In genomic region chr3:48432411-48433371, GRCh38 we compare ENCODE assay signal across 10 cellular contexts. TPM values are rescaled to one million over a fixed set of nuclear protein-coding genes. Genes with fewer than 3 reads are reported as not detected.
DNase-seq lines count a peak whose midpoint lies in the region; ATAC-seq, FAIRE-seq and TF ChIP-seq lines count a peak whose summit lies in the region.
"Had no signal": no experiment of that assay in that cellular context is flagged by ENCODE, and none has a peak within 500 bp of the region (broad histone marks: within the 10 kb centered on the region; RNA-seq: fewer than 3 reads in every experiment).

No MANE protein-coding gene starts in this region.

- 64% methylated on average over 8 of the region's 16 CpGs for WGBS in K562 (ENCODE audit: insufficient coverage, low coverage, missing lambda C conversion rate)

- H3K4me2 ChIP-seq in K562 (ENCODE audit: insufficient read depth, low read length) = no peak overlapping the region

- POLR2A ChIA-PET in K562 (lab: Yijun Ruan, JAX) = interaction anchor here (0.6 to 1.0 kb wide), 7 partner anchors 10 to 244 kb away, joined by 3 to 6 read pairs (median 3); partner anchors contain the start of gene ATRIP

- H3K9me1 ChIP-seq in K562 (ENCODE audit: control insufficient read depth, insufficient read depth, low read length) = no peaks in the 10 kb centered on the region

- intact Hi-C loops in Right ventricle myocardium superior (cut with DNase I) = no loop called here
- intact Hi-C loops in left cardiac atrium (cut with DNase I) = no loop called here
- intact Hi-C loops in K562 (cut with micrococcal nuclease) = no loop called here

- TF ChIP-seq RAD21 in K562 (CRISPR knock-in tag; conservative IDR thresholded peaks at IDR 0.05 in 1 of 2, IDR thresholded peaks at IDR 0.05 in 1 of 2) = no peak

- no peak overlapping the region for H2AFZ ChIP-seq in K562 (ENCODE audit: low read depth, low read length)

- CTCF ChIA-PET in K562 (lab: Yijun Ruan, JAX; ENCODE audit: low intra/inter-chr PET ratio) = interaction anchor here (1.3 to 4.6 kb wide), 3 partner anchors 158 to 238 kb away, joined by 3 to 59 read pairs (median 10); no protein-coding TSS in a partner anchor

- BruUV-seq in K562 (replicated peaks; lab: Mats Ljungman, UMichigan) = no TSS peak

- no peak for TF ChIP-seq POLR2A in K562 (conservative IDR thresholded peaks at IDR 0.05)

- peaks cover 2% of the 10 kb centered on the region; the same call in 2 of the 3 replicates for H3K79me2 ChIP-seq in K562 (ENCODE audit: control insufficient read depth, insufficient read depth, low read length)

- no peak for TF ChIP-seq EP300 in K562 (IDR thresholded peaks at IDR 0.05; ENCODE audit: low read length)

- H3K27ac ChIP-seq in K562 (ENCODE audit: extremely low read depth, low read depth, low read length) = no peak overlapping the region

- peaks cover 32% of the 10 kb centered on the region; the same call in 2 of the 3 replicates for H3K36me3 ChIP-seq in K562 (ENCODE audit: control insufficient read depth, insufficient read depth, low read length)

- no peaks in the 10 kb centered on the region for H3K9me3 ChIP-seq in K562 (replicated peaks; ENCODE audit: control insufficient read depth, insufficient read depth, low read depth, low read length)
- H3K9me3 ChIP-seq: BE2C had no signal

- H3K9ac ChIP-seq in K562 (ENCODE audit: insufficient read depth in 1 of 2, low read depth in 2 of 2, low read length in 2 of 2) = no peak overlapping the region

- peaks cover 14 to 28% of the 10 kb centered on the region in 2 experiments; a peak in 4 of 5 replicates for H3K4me1 ChIP-seq in K562 (replicated peaks in 1 of 2; ENCODE audit: control insufficient read depth in 2 of 2, insufficient read depth in 2 of 2, low read length in 2 of 2)
- H3K4me1 ChIP-seq: BE2C had no signal

- H4K20me1 ChIP-seq in K562 (replicated peaks; ENCODE audit: control insufficient read depth, insufficient read depth, low read length) = no peaks in the 10 kb centered on the region

- in situ Hi-C loops in K562 (cut with MboI) = loop anchor here (10.0 kb wide), 2 partner anchors 198 to 238 kb away; no protein-coding TSS in a partner anchor

- TF ChIP-seq CTCF in K562 (IDR thresholded peaks at IDR 0.05 in 2 of 3, conservative IDR thresholded peaks at IDR 0.05 in 1 of 3; ENCODE audit: insufficient read depth in 2 of 3, low read depth in 1 of 3, low read length in 3 of 3) = peak in 2 of 3 experiments; percentile 9 to 16; a peak in 2 of 6 replicates

- peak; percentile 26 for DNase-seq in Right ventricle myocardium superior
- no peak for DNase-seq in left cardiac atrium
- no peak for DNase-seq in K562 (ENCODE audit: extremely low read depth in 1 of 4, low spot score in 3 of 4)
- peak; percentile 48 for DNase-seq in left kidney (ENCODE audit: low read depth, low spot score)
- no peak for DNase-seq in glomerular visceral epithelial cell (ENCODE audit: extremely low spot score)
- DNase-seq: BE2C had no signal

- FAIRE-seq in K562 (lab: Jason Lieb, UNC) = no peak

- ATAC-seq in Right ventricle myocardium superior (ENCODE audit: poor library complexity) (no peak), left cardiac atrium (no peak), K562 (no peak), GM21360 (IDR thresholded peaks at IDR 0.05; ENCODE audit: unreplicated experiment) (no peak), HG03139 (IDR thresholded peaks at IDR 0.05; ENCODE audit: unreplicated experiment) (no peak), GM18909 (IDR thresholded peaks at IDR 0.05; ENCODE audit: poor library complexity, unreplicated experiment) (no peak)

- H3K4me3 ChIP-seq in K562 = no peak overlapping the region

- no peaks in the 10 kb centered on the region for H3K27me3 ChIP-seq in K562 (ENCODE audit: control insufficient read depth in 2 of 2, insufficient read depth in 2 of 2, low read length in 2 of 2)
- H3K27me3 ChIP-seq: BE2C had no signal

RNA-seq across cellular contexts. Expression of gene PLXNB1, which starts 2.8 kb away (rescaled TPM):
- total RNA-seq in Right ventricle myocardium superior = 51.3 TPM
- total RNA-seq in left cardiac atrium = 10 to 100 TPM; 43.3 to 55.0 TPM
- total RNA-seq in K562 (2011; cell fraction: chromatin; rRNA removed; ENCODE audit: low replicate concordance) = 67.7 and 204 TPM in 2 replicates
- total RNA-seq in K562 (2011; cell fraction: nucleolus; rRNA removed) = 92.2 and 100 TPM in 2 replicates
- total RNA-seq in K562 (2011; cell fraction: nucleoplasm; rRNA removed) = 59.2 and 60.7 TPM in 2 replicates
- 11.2 and 12.7 TPM in 2 replicates for total RNA-seq in K562 (2014; rRNA removed)
- 2.1 and 3.9 TPM in 2 replicates for total RNA-seq in K562 (2014; rRNA removed; fragmentation: Illumina TruSeq; extraction: Trizol)
- total RNA-seq in K562 (2015; rRNA removed; fragmentation: Illumina TruSeq; extraction: Trizol) = 6.0 and 6.3 TPM in 2 replicates
- total RNA-seq in K562 (2021) = 11.4 and 13.9 TPM in 2 replicates
- polyA plus RNA-seq in K562 (2011; rRNA removed) = 6.0 and 16.7 TPM in 2 replicates
- polyA plus RNA-seq in K562 (2011; cell fraction: cytosol; rRNA removed) = 10.8 and 14.2 TPM in 2 replicates
- 106 and 120 TPM in 2 replicates for polyA plus RNA-seq in K562 (2011; cell fraction: nucleus; rRNA removed)
- 11.5 and 18.7 TPM in 2 replicates for polyA plus RNA-seq in K562 (2012)
- polyA plus RNA-seq in K562 (2014; fragmentation: Illumina TruSeq; extraction: Trizol) = 7.3 and 9.2 TPM in 2 replicates
- polyA plus RNA-seq in K562 (2014; fragmentation: Nextera tagmentation; extraction: Ambion mirVana) = under 1 TPM; 0.17 to 0.24 TPM
- 10.6 and 17.4 TPM in 2 replicates for polyA plus RNA-seq in K562 (2014; rRNA removed)
- polyA minus RNA-seq in K562 (2011; rRNA and poly(A)+ RNA removed) = 5.0 and 8.2 TPM in 2 replicates
- 10.0 and 12.9 TPM in 2 replicates for polyA minus RNA-seq in K562 (2011; cell fraction: cytosol; rRNA and poly(A)+ RNA removed)
- polyA minus RNA-seq in K562 (2011; cell fraction: nucleus; rRNA and poly(A)+ RNA removed) = 27.1 and 27.3 TPM in 2 replicates
- polyA plus RNA-seq: IgD-negative memory B cell had no signal

RNA-seq across cellular contexts. Expression of gene CCDC51, which starts 7.2 kb away (rescaled TPM):
- total RNA-seq in Right ventricle myocardium superior (11.9 TPM), left cardiac atrium (10 to 100 TPM in 1 of 2 donors, 1 to 10 TPM in 1; 7.0 to 10.9 TPM), K562 (2014; rRNA removed) (17.4 and 20.8 TPM in 2 replicates), K562 (2014; rRNA removed; fragmentation: Illumina TruSeq; extraction: Trizol) (10.2 and 14.0 TPM in 2 replicates), K562 (2015; rRNA removed; fragmentation: Illumina TruSeq; extraction: Trizol) (17.3 and 18.6 TPM in 2 replicates), K562 (2021) (12.8 and 15.7 TPM in 2 replicates)
- total RNA-seq in K562 (2011; cell fraction: chromatin; rRNA removed; ENCODE audit: low replicate concordance) = 2.8 and 4.0 TPM in 2 replicates
- total RNA-seq in K562 (2011; cell fraction: nucleolus; rRNA removed) = 2.8 and 3.0 TPM in 2 replicates
- 3.9 and 4.0 TPM in 2 replicates for total RNA-seq in K562 (2011; cell fraction: nucleoplasm; rRNA removed)
- polyA plus RNA-seq in K562 (2011; rRNA removed) (16.0 and 16.5 TPM in 2 replicates), K562 (2014; fragmentation: Illumina TruSeq; extraction: Trizol) (15.7 and 18.0 TPM in 2 replicates), K562 (2014; fragmentation: Nextera tagmentation; extraction: Ambion mirVana) (1 to 10 TPM; 6.5 to 6.8 TPM), K562 (2014; rRNA removed) (16.5 and 18.0 TPM in 2 replicates)
- polyA plus RNA-seq in K562 (2011; cell fraction: cytosol; rRNA removed) = 17.1 and 20.0 TPM in 2 replicates
- polyA plus RNA-seq in K562 (2011; cell fraction: nucleus; rRNA removed) = 7.2 and 8.2 TPM in 2 replicates
- 12.6 and 14.9 TPM in 2 replicates for polyA plus RNA-seq in K562 (2012)
- 8.6 and 10.2 TPM in 2 replicates for polyA minus RNA-seq in K562 (2011; rRNA and poly(A)+ RNA removed)
- polyA minus RNA-seq in K562 (2011; cell fraction: cytosol; rRNA and poly(A)+ RNA removed) = 2.4 and 7.1 TPM in 2 replicates
- 1.3 and 1.6 TPM in 2 replicates for polyA minus RNA-seq in K562 (2011; cell fraction: nucleus; rRNA and poly(A)+ RNA removed)

RNA-seq across cellular contexts. Expression of gene TMA7, which starts 7.4 kb away (rescaled TPM):
- total RNA-seq in Right ventricle myocardium superior (237 TPM), left cardiac atrium (100 to 1,000 TPM; 190 to 238 TPM), K562 (2014; rRNA removed) (587 and 775 TPM in 2 replicates), K562 (2014; rRNA removed; fragmentation: Illumina TruSeq; extraction: Trizol) (389 and 394 TPM in 2 replicates), K562 (2015; rRNA removed; fragmentation: Illumina TruSeq; extraction: Trizol) (476 and 486 TPM in 2 replicates), K562 (2021) (201 and 209 TPM in 2 replicates)
- total RNA-seq in K562 (2011; cell fraction: chromatin; rRNA removed; ENCODE audit: low replicate concordance) = 33.0 and 39.7 TPM in 2 replicates
- total RNA-seq in K562 (2011; cell fraction: nucleolus; rRNA removed) = 42.8 and 52.5 TPM in 2 replicates
- 61.4 and 82.2 TPM in 2 replicates for total RNA-seq in K562 (2011; cell fraction: nucleoplasm; rRNA removed)
- polyA plus RNA-seq in K562 (2011; rRNA removed) (160 and 232 TPM in 2 replicates), K562 (2014; fragmentation: Illumina TruSeq; extraction: Trizol) (318 and 361 TPM in 2 replicates), K562 (2014; fragmentation: Nextera tagmentation; extraction: Ambion mirVana) (100 to 1,000 TPM; 835 to 942 TPM), K562 (2014; rRNA removed) (810 and 1,003 TPM in 2 replicates)
- polyA plus RNA-seq in K562 (2011; cell fraction: cytosol; rRNA removed) = 25.9 and 86.1 TPM in 2 replicates
- 42.3 and 57.7 TPM in 2 replicates for polyA plus RNA-seq in K562 (2011; cell fraction: nucleus; rRNA removed)
- polyA plus RNA-seq in K562 (2012) = 188 and 520 TPM in 2 replicates
- 32.1 and 43.5 TPM in 2 replicates for polyA minus RNA-seq in K562 (2011; rRNA and poly(A)+ RNA removed)
- 17.8 and 24.1 TPM in 2 replicates for polyA minus RNA-seq in K562 (2011; cell fraction: cytosol; rRNA and poly(A)+ RNA removed)
- polyA minus RNA-seq in K562 (2011; cell fraction: nucleus; rRNA and poly(A)+ RNA removed) = 19.9 and 32.4 TPM in 2 replicates

RNA-seq across cellular contexts. Expression of gene ATRIP, which starts 13.8 kb away (rescaled TPM):
- total RNA-seq in Right ventricle myocardium superior (3.2 TPM), left cardiac atrium (1 to 10 TPM; 3.9 to 5.7 TPM), K562 (2014; rRNA removed) (10.4 and 14.1 TPM in 2 replicates), K562 (2014; rRNA removed; fragmentation: Illumina TruSeq; extraction: Trizol) (15.7 and 19.6 TPM in 2 replicates), K562 (2015; rRNA removed; fragmentation: Illumina TruSeq; extraction: Trizol) (15.3 and 17.4 TPM in 2 replicates), K562 (2021) (13.9 and 14.1 TPM in 2 replicates)
- 31.8 and 48.5 TPM in 2 replicates for total RNA-seq in K562 (2011; cell fraction: chromatin; rRNA removed; ENCODE audit: low replicate concordance)
- 22.1 and 30.9 TPM in 2 replicates for total RNA-seq in K562 (2011; cell fraction: nucleolus; rRNA removed)
- 15.6 and 21.9 TPM in 2 replicates for total RNA-seq in K562 (2011; cell fraction: nucleoplasm; rRNA removed)
- polyA plus RNA-seq in K562 (2011; rRNA removed) (10.1 and 10.5 TPM in 2 replicates), K562 (2014; fragmentation: Illumina TruSeq; extraction: Trizol) (15.2 and 15.6 TPM in 2 replicates), K562 (2014; fragmentation: Nextera tagmentation; extraction: Ambion mirVana) (1 to 10 TPM; 1.7 to 2.3 TPM), K562 (2014; rRNA removed) (9.2 and 10.0 TPM in 2 replicates)
- polyA plus RNA-seq in K562 (2011; cell fraction: cytosol; rRNA removed) = 10.1 and 14.1 TPM in 2 replicates
- polyA plus RNA-seq in K562 (2011; cell fraction: nucleus; rRNA removed) = 26.8 and 42.6 TPM in 2 replicates
- 7.9 and 10.1 TPM in 2 replicates for polyA plus RNA-seq in K562 (2012)
- polyA minus RNA-seq in K562 (2011; rRNA and poly(A)+ RNA removed) = 14.9 and 17.0 TPM in 2 replicates
- 9.5 and 9.7 TPM in 2 replicates for polyA minus RNA-seq in K562 (2011; cell fraction: cytosol; rRNA and poly(A)+ RNA removed)
- 12.8 and 14.1 TPM in 2 replicates for polyA minus RNA-seq in K562 (2011; cell fraction: nucleus; rRNA and poly(A)+ RNA removed)

Comparison
In these comparisons a context has a peak if more than half of its experiments do, and no peak if none do; other contexts are left out.
1. DNase-seq: peak in Right ventricle myocardium superior (single experiment) and left kidney (single experiment); none in left cardiac atrium (single experiment), K562 (0 of 4) and glomerular visceral epithelial cell (single experiment).